ENCODE assay signal across 25 cellular contexts in the genomic region with DNA sequence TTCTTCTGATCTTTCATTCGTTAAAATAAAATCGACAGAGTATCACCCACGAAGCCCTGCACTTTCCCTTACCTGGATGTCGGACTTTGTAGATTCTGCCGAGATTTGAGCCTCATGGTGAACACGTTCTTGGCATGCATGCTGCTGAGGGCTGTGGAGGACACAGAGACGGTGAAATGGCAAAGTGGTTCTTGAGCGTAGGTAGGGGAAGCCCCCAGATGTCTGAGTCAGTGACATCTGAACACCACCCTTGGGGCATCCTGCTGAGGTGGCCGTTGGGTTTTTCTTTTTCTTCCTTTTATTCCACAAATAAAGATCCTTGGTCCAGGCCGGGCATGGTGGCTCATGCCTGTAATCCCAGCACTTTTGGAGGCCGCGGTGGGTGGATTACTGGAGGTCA. TPM values are rescaled to one million over a fixed set of nuclear protein-coding genes. Genes with fewer than 3 reads are reported as not detected.
"Had no signal": no experiment of that assay in that cellular context is flagged by ENCODE, and none has a peak within 500 bp of the region (broad histone marks: within the 10 kb centered on the region; RNA-seq: fewer than 3 reads in every experiment).

No MANE protein-coding gene starts in this region.

- H3K27me3 Mint-ChIP-seq: stimulated activated memory B cell treated with anti-CD40 and anti-IgM and Interleukin-4, amounts not matched to agents 10 μg/mL and 1 μg/mL and 100 μg/mL, for 72 hours; stimulated activated naive CD8-positive, alpha-beta T cell treated with anti-CD3 and anti-CD28 coated beads, Interleukin-15, Interleukin-2, amounts not matched to agents 100 ng/mL and 50 ng/mL, for 24 hours had no signal

- DNase-seq: stimulated activated CD4-positive, alpha-beta T cell treated with anti-CD3 and anti-CD28 coated beads, Interleukin-2, amount 100 ng/mL, for 24 hours; stimulated activated CD4-positive, alpha-beta T cell treated with anti-CD3 and anti-CD28 coated beads, Interleukin-2, amount 100 ng/mL, for 48 hours; stimulated activated CD4-positive, alpha-beta T cell treated with anti-CD3 and anti-CD28 coated beads, Interleukin-4, amount 100 ng/mL, for 1 hour; stimulated activated CD4-positive, alpha-beta T cell treated with anti-CD3 and anti-CD28 coated beads, Interleukin-4, amount 100 ng/mL, for 24 hours; stimulated activated CD4-positive, alpha-beta T cell treated with anti-CD3 and anti-CD28 coated beads, Interleukin-4, amount 100 ng/mL, for 4 hours; stimulated activated CD8-positive, alpha-beta memory T cell treated with anti-CD3 and anti-CD28 coated beads, Interleukin-4, amount 100 ng/mL, for 48 hours; stimulated activated naive B cell treated with anti-CD40 and anti-IgM and Interleukin-4, amounts not matched to agents 10 μg/mL and 1 μg/mL and 100 μg/mL, for 72 hours; stimulated activated naive CD4-positive, alpha-beta T cell; stimulated activated naive CD4-positive, alpha-beta T cell treated with Interleukin-2 at 50 U/mL for 16 hours; stomach; substantia nigra; testis; thyroid gland; tibial artery; transverse colon; trophoblast cell; upper lobe of left lung; upper lobe of right lung; uterus had no signal

- H3K36me3 Mint-ChIP-seq: stimulated activated effector memory CD8-positive, alpha-beta T cell treated with anti-CD3 and anti-CD28 coated beads, Interleukin-12 subunit alpha, Interleukin-12 subunit beta, amount 100 ng/mL, for 72 hours; stimulated activated memory B cell treated with anti-CD40 and anti-IgM and Interleukin-4, amounts not matched to agents 10 μg/mL and 1 μg/mL and 100 μg/mL, for 72 hours; stimulated activated naive B cell treated with anti-CD40 and anti-IgM and Interleukin-4, amounts not matched to agents 10 μg/mL and 1 μg/mL and 100 μg/mL, for 72 hours; type B pancreatic cell had no signal

- H3K9me3 Mint-ChIP-seq: stimulated activated effector memory CD8-positive, alpha-beta T cell treated with anti-CD3 and anti-CD28 coated beads, Interleukin-12 subunit alpha, Interleukin-12 subunit beta, amount 100 ng/mL, for 72 hours; stimulated activated memory B cell treated with anti-CD40 and anti-IgM and Interleukin-4, amounts not matched to agents 10 μg/mL and 1 μg/mL and 100 μg/mL, for 72 hours; stimulated activated naive B cell treated with anti-CD40 and anti-IgM and Interleukin-4, amounts not matched to agents 10 μg/mL and 1 μg/mL and 100 μg/mL, for 72 hours; stimulated activated naive CD8-positive, alpha-beta T cell treated with anti-CD3 and anti-CD28 coated beads, Interleukin-15, Interleukin-2, amounts not matched to agents 100 ng/mL and 50 ng/mL, for 24 hours; type B pancreatic cell had no signal

- H3K27ac Mint-ChIP-seq: stimulated activated effector memory CD8-positive, alpha-beta T cell treated with anti-CD3 and anti-CD28 coated beads, Interleukin-12 subunit alpha, Interleukin-12 subunit beta, amount 100 ng/mL, for 72 hours; stimulated activated memory B cell treated with anti-CD40 and anti-IgM and Interleukin-4, amounts not matched to agents 10 μg/mL and 1 μg/mL and 100 μg/mL, for 72 hours; stimulated activated naive B cell treated with anti-CD40 and anti-IgM and Interleukin-4, amounts not matched to agents 10 μg/mL and 1 μg/mL and 100 μg/mL, for 72 hours; stimulated activated naive CD8-positive, alpha-beta T cell treated with anti-CD3 and anti-CD28 coated beads, Interleukin-15, Interleukin-2, amounts not matched to agents 100 ng/mL and 50 ng/mL, for 24 hours; type B pancreatic cell had no signal

- ATAC-seq: stimulated activated effector memory CD8-positive, alpha-beta T cell treated with anti-CD3 and anti-CD28 coated beads, Interleukin-12 subunit alpha, Interleukin-12 subunit beta, amount 100 ng/mL, for 72 hours; stimulated activated memory B cell treated with anti-CD40 and anti-IgM and Interleukin-4, amounts not matched to agents 10 μg/mL and 1 μg/mL and 100 μg/mL, for 72 hours; upper lobe of right lung had no signal

- H3K4me1 Mint-ChIP-seq: stimulated activated effector memory CD8-positive, alpha-beta T cell treated with anti-CD3 and anti-CD28 coated beads, Interleukin-12 subunit alpha, Interleukin-12 subunit beta, amount 100 ng/mL, for 72 hours; stimulated activated memory B cell treated with anti-CD40 and anti-IgM and Interleukin-4, amounts not matched to agents 10 μg/mL and 1 μg/mL and 100 μg/mL, for 72 hours; stimulated activated naive B cell treated with anti-CD40 and anti-IgM and Interleukin-4, amounts not matched to agents 10 μg/mL and 1 μg/mL and 100 μg/mL, for 72 hours had no signal

- H3K4me3 Mint-ChIP-seq: stimulated activated effector memory CD8-positive, alpha-beta T cell treated with anti-CD3 and anti-CD28 coated beads, Interleukin-12 subunit alpha, Interleukin-12 subunit beta, amount 100 ng/mL, for 72 hours; stimulated activated memory B cell treated with anti-CD40 and anti-IgM and Interleukin-4, amounts not matched to agents 10 μg/mL and 1 μg/mL and 100 μg/mL, for 72 hours; stimulated activated naive B cell treated with anti-CD40 and anti-IgM and Interleukin-4, amounts not matched to agents 10 μg/mL and 1 μg/mL and 100 μg/mL, for 72 hours; stimulated activated naive CD8-positive, alpha-beta T cell treated with anti-CD3 and anti-CD28 coated beads, Interleukin-15, Interleukin-2, amounts not matched to agents 100 ng/mL and 50 ng/mL, for 24 hours; type B pancreatic cell had no signal

RNA-seq across cellular contexts. Expression of a gene that starts 33.9 kb away (rescaled TPM):
- total RNA-seq: thoracic aorta, vagina had no signal
